Comparison of ENCODE assay signal across 22 cellular contexts in genomic region chr15:77532067-77532710, GRCh38.
"Had no signal": no experiment of that assay in that cellular context is flagged by ENCODE, and none has a peak within 500 bp of the region (broad histone marks: within the 10 kb centered on the region; RNA-seq: fewer than 3 reads in every experiment).

No MANE protein-coding gene starts in this region.

- H3K4me3 ChIP-seq: body of pancreas, left lung, skin epidermis, stomach, transverse colon had no signal

- H3K36me3 Mint-ChIP-seq: stimulated activated effector memory CD8-positive, alpha-beta T cell treated with anti-CD3 and anti-CD28 coated beads, Interleukin-12 subunit alpha, Interleukin-12 subunit beta, amount 100 ng/mL, for 72 hours had no signal

- H3K4me3 Mint-ChIP-seq: activated T-helper 17 cell treated with anti-CD3 and anti-CD28 coated beads, Interleukin-2, amount 50 U/mL, for 72 hours; stimulated activated effector memory CD8-positive, alpha-beta T cell treated with anti-CD3 and anti-CD28 coated beads, Interleukin-12 subunit alpha, Interleukin-12 subunit beta, amount 100 ng/mL, for 72 hours had no signal

- H3K27ac ChIP-seq: body of pancreas, left lung, skin epidermis, stomach, transverse colon had no signal

- H3K27ac Mint-ChIP-seq: activated T-helper 17 cell treated with anti-CD3 and anti-CD28 coated beads, Interleukin-2, amount 50 U/mL, for 72 hours; nephron progenitor cell; stimulated activated effector memory CD8-positive, alpha-beta T cell treated with anti-CD3 and anti-CD28 coated beads, Interleukin-12 subunit alpha, Interleukin-12 subunit beta, amount 100 ng/mL, for 72 hours had no signal

- DNase-seq: activated naive CD4-positive, alpha-beta T cell treated with Interleukin-2 at 50 U/mL for 16 hours; activated T-cell treated with anti-CD3 and anti-CD28 coated beads, Interleukin-2, amount 50 U/mL, for 1 hour; anterior cingulate cortex; central memory CD4-positive, alpha-beta T cell; effector memory CD4-positive, alpha-beta T cell; foreskin melanocyte; hippocampal formation; kidney glomerular epithelial cell; mammary epithelial cell; midbrain; nephron progenitor cell; occipital lobe; stimulated activated CD4-positive, alpha-beta T cell treated with anti-CD3 and anti-CD28 coated beads, Interleukin-2, amount 100 ng/mL, for 24 hours; T-helper 9 cell; transverse colon had no signal

- H3K9me3 ChIP-seq: body of pancreas, left lung, stomach, transverse colon had no signal

- H3K9me3 Mint-ChIP-seq: activated T-helper 17 cell treated with anti-CD3 and anti-CD28 coated beads, Interleukin-2, amount 50 U/mL, for 72 hours; nephron progenitor cell; stimulated activated effector memory CD8-positive, alpha-beta T cell treated with anti-CD3 and anti-CD28 coated beads, Interleukin-12 subunit alpha, Interleukin-12 subunit beta, amount 100 ng/mL, for 72 hours had no signal

- ATAC-seq: activated T-helper 17 cell treated with anti-CD3 and anti-CD28 coated beads, Interleukin-2, amount 50 U/mL, for 72 hours; esophagus mucosa; left lung; stimulated activated effector memory CD8-positive, alpha-beta T cell treated with anti-CD3 and anti-CD28 coated beads, Interleukin-12 subunit alpha, Interleukin-12 subunit beta, amount 100 ng/mL, for 72 hours had no signal

- H3K4me1 ChIP-seq: body of pancreas had no signal

- H3K36me3 ChIP-seq: left lung, stomach, transverse colon had no signal

- H3K4me1 Mint-ChIP-seq: activated T-helper 17 cell treated with anti-CD3 and anti-CD28 coated beads, Interleukin-2, amount 50 U/mL, for 72 hours; stimulated activated effector memory CD8-positive, alpha-beta T cell treated with anti-CD3 and anti-CD28 coated beads, Interleukin-12 subunit alpha, Interleukin-12 subunit beta, amount 100 ng/mL, for 72 hours had no signal

- H3K27me3 ChIP-seq: body of pancreas, left lung, transverse colon had no signal
